ENCODE assay signal across 8 cellular contexts in the genomic region with DNA sequence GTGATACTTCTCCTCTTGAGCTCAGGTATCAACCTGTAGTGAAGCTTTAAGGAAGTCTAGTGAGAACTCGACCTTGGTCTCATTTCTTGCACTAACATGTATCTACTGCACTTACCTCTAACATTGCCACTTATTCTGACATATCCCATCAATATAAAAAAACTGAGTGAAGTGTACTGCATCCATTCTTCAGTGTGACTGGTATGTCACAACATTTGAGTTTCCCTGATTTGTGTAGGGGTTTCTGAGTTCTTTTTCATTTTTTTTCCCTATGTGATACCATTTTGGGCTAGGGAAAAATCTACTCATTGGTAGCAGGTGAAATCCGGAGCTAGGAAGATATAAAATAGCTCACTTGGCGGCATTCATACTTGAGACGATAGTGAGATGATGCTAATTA.
"Had no signal": no experiment of that assay in that cellular context is flagged by ENCODE, and none has a peak within 500 bp of the region (broad histone marks: within the 10 kb centered on the region; RNA-seq: fewer than 3 reads in every experiment).

No MANE protein-coding gene starts in this region.

- DNase-seq: GM23248, GOT3, H7, H9, HCEC 1CT, HFFc6 had no signal

- H3K27ac ChIP-seq: GM23248 had no signal

- H2AFZ ChIP-seq: GM23248, GM23338 had no signal

- H3K9ac ChIP-seq: GM23248 had no signal

- H3K4me2 ChIP-seq: GM23338 had no signal

- H3K9me3 ChIP-seq: HAP-1 had no signal

- H3K4me3 ChIP-seq: GM23248, GM23338, HAP-1 had no signal

- H3K36me3 ChIP-seq: HAP-1 had no signal
